ENCODE assay signal across 8 cellular contexts in the genomic region with DNA sequence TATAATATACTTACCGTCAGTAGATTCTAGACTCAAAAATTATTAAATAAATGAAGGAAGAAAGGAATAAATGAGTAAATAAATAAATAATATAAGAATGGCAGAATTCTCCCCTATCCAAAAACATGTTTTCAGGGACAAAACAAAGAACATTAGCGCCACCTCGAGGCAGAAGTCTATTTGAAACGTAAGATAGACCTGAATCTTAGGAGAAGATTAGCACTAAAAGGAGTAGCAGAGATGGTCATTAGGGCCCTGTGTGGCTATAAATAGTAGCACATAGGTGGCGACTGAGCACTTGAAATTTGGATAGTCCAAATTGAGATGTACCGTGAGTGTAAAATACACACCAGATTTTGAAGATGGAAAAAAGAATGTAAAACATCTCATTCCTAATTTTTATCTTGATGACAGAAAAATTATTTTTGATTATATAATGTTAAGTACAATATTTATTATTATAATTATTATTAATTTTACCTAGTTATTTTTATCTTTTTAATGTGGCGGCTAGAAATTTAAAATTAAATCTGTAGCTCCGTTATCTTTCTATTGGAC. TPM values are rescaled to one million over a fixed set of nuclear protein-coding genes. Genes with fewer than 3 reads are reported as not detected.
DNase-seq lines count a peak whose midpoint lies in the region; ATAC-seq lines count a peak whose summit lies in the region.

No MANE protein-coding gene starts in this region.

- no peak overlapping the region for H3K4me3 Mint-ChIP-seq in T-helper 2 cell treated with Interferon-gamma antibody and Interleukin-4, amounts not matched to agents 5 μg/mL and 100 μg/mL, for 36 hours

- peaks cover 2% of the 10 kb centered on the region for H3K27me3 Mint-ChIP-seq in T-helper 2 cell treated with Interferon-gamma antibody and Interleukin-4, amounts not matched to agents 5 μg/mL and 100 μg/mL, for 36 hours (ENCODE audit: low read depth)

- no peak overlapping the region for H3K27ac ChIP-seq in caudate nucleus (ENCODE audit: low read depth, low read length)

- no peaks in the 10 kb centered on the region for H3K9me3 Mint-ChIP-seq in T-helper 2 cell treated with Interferon-gamma antibody and Interleukin-4, amounts not matched to agents 5 μg/mL and 100 μg/mL, for 36 hours

- ATAC-seq in GM18519 (IDR thresholded peaks at IDR 0.05; ENCODE audit: low FRiP score, unreplicated experiment) (peak; percentile 41), left lobe of liver (peak; percentile 61), HG03469 (IDR thresholded peaks at IDR 0.05; ENCODE audit: unreplicated experiment) (no peak)

- H3K4me1 Mint-ChIP-seq in T-helper 2 cell treated with Interferon-gamma antibody and Interleukin-4, amounts not matched to agents 5 μg/mL and 100 μg/mL, for 36 hours (ENCODE audit: low read depth) = peaks cover 6% of the 10 kb centered on the region

- no peak overlapping the region for H3K27ac Mint-ChIP-seq in T-helper 2 cell treated with Interferon-gamma antibody and Interleukin-4, amounts not matched to agents 5 μg/mL and 100 μg/mL, for 36 hours

- H3K36me3 Mint-ChIP-seq in T-helper 2 cell treated with Interferon-gamma antibody and Interleukin-4, amounts not matched to agents 5 μg/mL and 100 μg/mL, for 36 hours (ENCODE audit: low read depth) = no peaks in the 10 kb centered on the region

- peak; percentile 53 for DNase-seq in AG08395 (ENCODE audit: low spot score)
- DNase-seq in NCI-H1930 (lab: John Stamatoyannopoulos, UW) = peak; percentile 98 to 100
- peak; percentile 22 for DNase-seq in T-helper 2 cell treated with Interferon-gamma antibody and Interleukin-4, amounts not matched to agents 5 μg/mL and 100 μg/mL, for 36 hours (ENCODE audit: low spot score)
- peak in 43 of 61 donors; percentile 1 to 89 (median 37) for DNase-seq in caudate nucleus (lab: John Stamatoyannopoulos, UW)
- peak; percentile 47 for DNase-seq in left lobe of liver (ENCODE audit: low spot score)
- DNase-seq in stimulated activated CD8-positive, alpha-beta memory T cell treated with anti-CD3 and anti-CD28 coated beads, Interleukin-15, amount 100 ng/mL, for 24 hours (ENCODE audit: low read depth) = peak; percentile 15

RNA-seq across cellular contexts. Expression of gene SRD5A3, which starts 24.3 kb away (rescaled TPM):
- 12.1 TPM for total RNA-seq in left lobe of liver

Comparison
In these comparisons a context has a peak if more than half of its experiments do, and no peak if none do; other contexts are left out.
1. DNase-seq: peak in every context shown above with its lines; median percentile 99 in NCI-H1930; 53 in AG08395; 47 in left lobe of liver; 37 in caudate nucleus; 22 in T-helper 2 cell treated with Interferon-gamma antibody and Interleukin-4, amounts not matched to agents 5 μg/mL and 100 μg/mL, for 36 hours; 15 in stimulated activated CD8-positive, alpha-beta memory T cell treated with anti-CD3 and anti-CD28 coated beads, Interleukin-15, amount 100 ng/mL, for 24 hours.